1 cellular context compared by ENCODE assay signal in the genomic region with DNA sequence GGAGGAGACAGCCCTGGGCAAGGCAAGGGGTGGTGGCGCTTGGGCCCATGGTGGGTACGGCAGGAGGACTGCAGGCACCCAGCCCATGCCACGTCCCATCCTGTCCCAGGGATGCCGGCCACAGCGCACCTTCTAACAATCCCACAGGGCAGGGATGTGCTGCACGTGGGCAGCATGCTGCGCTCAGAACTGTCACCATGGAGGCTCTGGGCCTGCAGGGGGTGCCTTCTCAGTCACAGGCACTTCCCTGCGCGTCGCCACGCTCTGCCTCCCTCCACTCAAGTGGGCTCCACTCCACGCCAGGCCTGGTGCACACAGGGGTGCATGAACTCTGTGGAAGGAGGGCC.
TF ChIP-seq lines count a peak whose summit lies in the region.

No MANE protein-coding gene starts in this region.

TF ChIP-seq in K562, 482 proteins besides CTCF, POLR2A, EP300 and RAD21:
- peak; percentile 12; the same call in 1 of the 2 replicates for TF ChIP-seq POLR2G (IDR thresholded peaks at IDR 0.05; ENCODE audit: low read depth, low read length)
- TF ChIP-seq SMARCC2 (IDR thresholded peaks at IDR 0.05; ENCODE audit: low read depth) = no peak
- no peak for TF ChIP-seq ZNF175 (CRISPR knock-in tag; IDR thresholded peaks at IDR 0.05; ENCODE audit: low read depth)
- no peak for TF ChIP-seq TSC22D4 (tag; IDR thresholded peaks at IDR 0.05)
- TF ChIP-seq, protein P1, sequence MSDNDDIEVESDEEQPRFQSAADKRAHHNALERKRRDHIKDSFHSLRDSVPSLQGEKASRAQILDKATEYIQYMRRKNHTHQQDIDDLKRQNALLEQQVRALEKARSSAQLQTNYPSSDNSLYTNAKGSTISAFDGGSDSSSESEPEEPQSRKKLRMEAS (CRISPR knock-in tag; IDR thresholded peaks at IDR 0.05) = 0 out of 2 replicates have a peak, but pooled peaks have one; percentile 30
